ENCODE assay signal across 8 cellular contexts in genomic region chr12:30795660-30796507, GRCh38. TPM values are rescaled to one million over a fixed set of nuclear protein-coding genes. Genes with fewer than 3 reads are reported as not detected.
DNase-seq lines count a peak whose midpoint lies in the region; ATAC-seq and TF ChIP-seq lines count a peak whose summit lies in the region.

No MANE protein-coding gene starts in this region.

- H3K9ac ChIP-seq in colonic mucosa (ENCODE audit: low read depth in 2 of 2, low read length in 2 of 2) = peak overlapping the region; percentile 28 to 29

- H3K4me3 ChIP-seq in colonic mucosa = peak overlapping the region; percentile 46
- peak overlapping the region; percentile 49 to 65 for H3K4me3 ChIP-seq in left lung

- peak; percentile 14 for DNase-seq in DMS79 treated with DMSO at 0.1 percent for 48 hours (lab: John Stamatoyannopoulos, UW)
- peak; percentile 92 for DNase-seq in HT1080 (ENCODE audit: low read depth)
- peak; percentile 12 for DNase-seq in UCSD-AML1 (lab: John Stamatoyannopoulos, UW; ENCODE audit: unreplicated experiment)
- peak; percentile 26 for DNase-seq in colonic mucosa
- peak; percentile 64 to 86 for DNase-seq in left lung
- peak; percentile 31 to 54 (median 47) for DNase-seq in stimulated activated CD4-positive, alpha-beta T cell treated with anti-CD3 and anti-CD28 coated beads, TNF-alpha, amount 100 ng/mL, for 48 hours (ENCODE audit: low read depth in 3 of 3)
- no peak for DNase-seq in superior temporal gyrus (ENCODE audit: extremely low spot score)

- H3K36me3 ChIP-seq in colonic mucosa (no peaks in the 10 kb centered on the region), left lung (no peaks in the 10 kb centered on the region)

- H3K27ac ChIP-seq in colonic mucosa (no peak overlapping the region), left lung (peak overlapping the region; percentile 30 to 51)

- H3K4me1 ChIP-seq in colonic mucosa (no peaks in the 10 kb centered on the region), left lung (peaks cover 5 to 25% of the 10 kb centered on the region in 2 donors)

- intact Hi-C loops in colonic mucosa (cut with DNase I) (no loop called here), left lung (cut with DNase I) (no loop called here)

- H3K9me3 ChIP-seq in colonic mucosa = no peaks in the 10 kb centered on the region
- no peaks in the 10 kb centered on the region for H3K9me3 ChIP-seq in left lung

- H3K27me3 ChIP-seq in colonic mucosa (peaks cover 18% of the 10 kb centered on the region), left lung (peaks cover 0 to 56% of the 10 kb centered on the region in 2 donors)

- ATAC-seq in GM21447 (IDR thresholded peaks at IDR 0.05; ENCODE audit: unreplicated experiment) = peak; percentile 78
- ATAC-seq in left lung = peak; percentile 84

- no peak for TF ChIP-seq CTCF in colonic mucosa (IDR thresholded peaks at IDR 0.05)
- peak in 1 of 2 donors; percentile 17 for TF ChIP-seq CTCF in left lung (IDR thresholded peaks at IDR 0.05)

RNA-seq across cellular contexts. Expression of gene CAPRIN2, which starts 41.1 kb away (rescaled TPM):
- total RNA-seq in HT1080 (2014; rRNA removed; shearing (Covaris generic)) = 20.8 and 26.7 TPM in 2 replicates
- polyA plus RNA-seq in HT1080 (2015; cell fraction: cytosol; rRNA removed) = 27.0 and 31.3 TPM in 2 replicates
- 324 and 354 TPM in 2 replicates for polyA plus RNA-seq in HT1080 (2015; cell fraction: nucleus; rRNA removed)
- 1 to 10 TPM; 6.1 to 8.2 TPM for total RNA-seq in colonic mucosa
- 10 to 100 TPM; 16.4 to 20.1 TPM for total RNA-seq in left lung
